In genomic region chr16:5035909-5036227, GRCh38 we compare ENCODE assay signal across 1 cellular context.
TF ChIP-seq lines count a peak whose summit lies in the region.

No MANE protein-coding gene starts in this region.

TF ChIP-seq in HepG2, 621 proteins besides CTCF, POLR2A, EP300 and RAD21 (continued from another document and continues in another):
- no peak for TF ChIP-seq ZSCAN20 (CRISPR knock-in tag; IDR thresholded peaks at IDR 0.05; ENCODE audit: borderline replicate concordance)
- TF ChIP-seq SATB2 (CRISPR knock-in tag; IDR thresholded peaks at IDR 0.05): no peak
- TF ChIP-seq ZFX (CRISPR knock-in tag; IDR thresholded peaks at IDR 0.05; ENCODE audit: low read depth): peak; percentile 3; the same call in 1 of the 2 replicates
- TF ChIP-seq ZNF142 (CRISPR knock-in tag; IDR thresholded peaks at IDR 0.05): no peak
- TF ChIP-seq ZNF724P (CRISPR knock-in tag; IDR thresholded peaks at IDR 0.05; ENCODE audit: borderline replicate concordance): no peak
- TF ChIP-seq ZHX1 (CRISPR knock-in tag; IDR thresholded peaks at IDR 0.05; ENCODE audit: low read depth): 0 out of 2 replicates have a peak, but pooled peaks have one; percentile 10
- no peak; the same call in 1 of the 2 replicates for TF ChIP-seq HBP1 (CRISPR knock-in tag; IDR thresholded peaks at IDR 0.05; ENCODE audit: low read depth)
- TF ChIP-seq ZNF543 (CRISPR knock-in tag; IDR thresholded peaks at IDR 0.05): no peak
- no peak for TF ChIP-seq RAD51 (IDR thresholded peaks at IDR 0.05; ENCODE audit: borderline replicate concordance)
- TF ChIP-seq ZGPAT (CRISPR knock-in tag; IDR thresholded peaks at IDR 0.05): no peak
- TF ChIP-seq KDM4B (CRISPR knock-in tag; IDR thresholded peaks at IDR 0.05): 0 out of 2 replicates have a peak, but pooled peaks have one; percentile 3
- peak; percentile 2 for TF ChIP-seq ASH2L (IDR thresholded peaks at IDR 0.05; ENCODE audit: insufficient read length, low read depth, low read length)
- TF ChIP-seq ZBTB1 (CRISPR knock-in tag; IDR thresholded peaks at IDR 0.05; ENCODE audit: borderline replicate concordance): no peak
- no peak for TF ChIP-seq HMGXB3 (CRISPR knock-in tag; IDR thresholded peaks at IDR 0.05; ENCODE audit: borderline replicate concordance)
- TF ChIP-seq ZKSCAN8 (CRISPR knock-in tag; IDR thresholded peaks at IDR 0.05; ENCODE audit: borderline replicate concordance): 0 out of 2 replicates have a peak, but pooled peaks have one; percentile 7
- no peak for TF ChIP-seq PITX1 (CRISPR knock-in tag; IDR thresholded peaks at IDR 0.05)
- no peak for TF ChIP-seq ZNF407 (CRISPR knock-in tag; IDR thresholded peaks at IDR 0.05; ENCODE audit: not compliant biosample characterization)
- no peak for TF ChIP-seq HMGXB4 (CRISPR knock-in tag; IDR thresholded peaks at IDR 0.05; ENCODE audit: borderline replicate concordance in 1 of 2, low read depth in 1 of 2)
- no peak for TF ChIP-seq ZNF160 (CRISPR knock-in tag; IDR thresholded peaks at IDR 0.05)
